ENCODE assay signal across 1 cellular context in genomic region chr1:15736035-15736665, GRCh38.
TF ChIP-seq lines count a peak whose summit lies in the region.

SLC25A34 (plus strand) TSS chr1:15736258; CDS start chr1:15736486, 228 bp downstream.

TF ChIP-seq in liver, 16 proteins besides CTCF, POLR2A, EP300 and RAD21 (continued from another document):
- TF ChIP-seq FOXA1 (IDR thresholded peaks at IDR 0.05) (peak; percentile 89), JUND (IDR thresholded peaks at IDR 0.05) (no peak), TAF1 (conservative IDR thresholded peaks at IDR 0.05) (no peak), MAX (IDR thresholded peaks at IDR 0.05) (no peak), ATF3 (IDR thresholded peaks at IDR 0.05) (no peak), YY1 (IDR thresholded peaks at IDR 0.05) (peak; percentile 46), SP1 (IDR thresholded peaks at IDR 0.05) (peak; percentile 98), RXRA (IDR thresholded peaks at IDR 0.05) (peak; percentile 95 to 97), GABPA (IDR thresholded peaks at IDR 0.05 in 1 of 2, conservative IDR thresholded peaks at IDR 0.05 in 1 of 2) (no peak), HNF4A (conservative IDR thresholded peaks at IDR 0.05) (peak; percentile 87 to 98)
